In the genomic region with DNA sequence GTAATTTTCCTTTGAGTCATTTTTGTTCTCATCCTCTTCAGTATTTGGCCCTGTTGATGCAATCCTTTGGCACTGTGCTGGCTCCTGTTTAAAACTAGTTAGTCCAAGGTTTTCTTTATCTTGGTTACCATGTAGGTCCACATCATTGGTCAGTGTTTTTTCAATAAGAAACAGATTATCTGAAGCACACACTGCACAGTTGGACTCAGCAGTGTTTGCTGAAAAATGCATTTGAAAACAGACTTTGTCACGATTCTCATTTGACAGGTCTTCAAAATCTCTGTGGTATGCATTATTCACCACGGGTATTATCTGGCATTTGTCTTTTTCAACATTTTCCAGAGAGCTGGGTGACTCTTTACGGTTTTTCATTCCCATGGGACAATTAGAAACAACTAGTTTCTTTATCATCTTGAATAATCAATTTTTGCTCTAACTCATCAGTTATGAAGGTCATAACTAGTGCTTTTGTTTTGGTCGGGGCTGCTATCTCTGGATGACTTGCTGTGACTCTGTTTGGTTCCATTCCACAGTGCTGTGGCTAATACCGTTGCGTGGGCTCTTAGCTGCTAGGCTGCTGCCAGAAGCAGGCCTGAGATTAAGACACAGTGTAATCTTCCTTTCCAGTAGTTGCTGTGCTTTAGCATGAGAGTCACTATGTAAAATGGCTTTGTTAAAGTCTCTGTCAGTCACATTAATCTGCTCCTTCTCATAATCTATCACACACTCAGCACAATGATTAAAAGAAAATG, we compare ENCODE assay signal across 1 cellular context.
TF ChIP-seq lines count a peak whose summit lies in the region.

No MANE protein-coding gene starts in this region.

TF ChIP-seq in H1, 55 proteins besides CTCF, POLR2A, EP300 and RAD21 (continued from another document):
- TF ChIP-seq HDAC6 (IDR thresholded peaks at IDR 0.05; ENCODE audit: low read depth, low read length) (no peak), MAFK (IDR thresholded peaks at IDR 0.05; ENCODE audit: low read depth, low read length) (no peak)
- TF ChIP-seq, protein P1, sequence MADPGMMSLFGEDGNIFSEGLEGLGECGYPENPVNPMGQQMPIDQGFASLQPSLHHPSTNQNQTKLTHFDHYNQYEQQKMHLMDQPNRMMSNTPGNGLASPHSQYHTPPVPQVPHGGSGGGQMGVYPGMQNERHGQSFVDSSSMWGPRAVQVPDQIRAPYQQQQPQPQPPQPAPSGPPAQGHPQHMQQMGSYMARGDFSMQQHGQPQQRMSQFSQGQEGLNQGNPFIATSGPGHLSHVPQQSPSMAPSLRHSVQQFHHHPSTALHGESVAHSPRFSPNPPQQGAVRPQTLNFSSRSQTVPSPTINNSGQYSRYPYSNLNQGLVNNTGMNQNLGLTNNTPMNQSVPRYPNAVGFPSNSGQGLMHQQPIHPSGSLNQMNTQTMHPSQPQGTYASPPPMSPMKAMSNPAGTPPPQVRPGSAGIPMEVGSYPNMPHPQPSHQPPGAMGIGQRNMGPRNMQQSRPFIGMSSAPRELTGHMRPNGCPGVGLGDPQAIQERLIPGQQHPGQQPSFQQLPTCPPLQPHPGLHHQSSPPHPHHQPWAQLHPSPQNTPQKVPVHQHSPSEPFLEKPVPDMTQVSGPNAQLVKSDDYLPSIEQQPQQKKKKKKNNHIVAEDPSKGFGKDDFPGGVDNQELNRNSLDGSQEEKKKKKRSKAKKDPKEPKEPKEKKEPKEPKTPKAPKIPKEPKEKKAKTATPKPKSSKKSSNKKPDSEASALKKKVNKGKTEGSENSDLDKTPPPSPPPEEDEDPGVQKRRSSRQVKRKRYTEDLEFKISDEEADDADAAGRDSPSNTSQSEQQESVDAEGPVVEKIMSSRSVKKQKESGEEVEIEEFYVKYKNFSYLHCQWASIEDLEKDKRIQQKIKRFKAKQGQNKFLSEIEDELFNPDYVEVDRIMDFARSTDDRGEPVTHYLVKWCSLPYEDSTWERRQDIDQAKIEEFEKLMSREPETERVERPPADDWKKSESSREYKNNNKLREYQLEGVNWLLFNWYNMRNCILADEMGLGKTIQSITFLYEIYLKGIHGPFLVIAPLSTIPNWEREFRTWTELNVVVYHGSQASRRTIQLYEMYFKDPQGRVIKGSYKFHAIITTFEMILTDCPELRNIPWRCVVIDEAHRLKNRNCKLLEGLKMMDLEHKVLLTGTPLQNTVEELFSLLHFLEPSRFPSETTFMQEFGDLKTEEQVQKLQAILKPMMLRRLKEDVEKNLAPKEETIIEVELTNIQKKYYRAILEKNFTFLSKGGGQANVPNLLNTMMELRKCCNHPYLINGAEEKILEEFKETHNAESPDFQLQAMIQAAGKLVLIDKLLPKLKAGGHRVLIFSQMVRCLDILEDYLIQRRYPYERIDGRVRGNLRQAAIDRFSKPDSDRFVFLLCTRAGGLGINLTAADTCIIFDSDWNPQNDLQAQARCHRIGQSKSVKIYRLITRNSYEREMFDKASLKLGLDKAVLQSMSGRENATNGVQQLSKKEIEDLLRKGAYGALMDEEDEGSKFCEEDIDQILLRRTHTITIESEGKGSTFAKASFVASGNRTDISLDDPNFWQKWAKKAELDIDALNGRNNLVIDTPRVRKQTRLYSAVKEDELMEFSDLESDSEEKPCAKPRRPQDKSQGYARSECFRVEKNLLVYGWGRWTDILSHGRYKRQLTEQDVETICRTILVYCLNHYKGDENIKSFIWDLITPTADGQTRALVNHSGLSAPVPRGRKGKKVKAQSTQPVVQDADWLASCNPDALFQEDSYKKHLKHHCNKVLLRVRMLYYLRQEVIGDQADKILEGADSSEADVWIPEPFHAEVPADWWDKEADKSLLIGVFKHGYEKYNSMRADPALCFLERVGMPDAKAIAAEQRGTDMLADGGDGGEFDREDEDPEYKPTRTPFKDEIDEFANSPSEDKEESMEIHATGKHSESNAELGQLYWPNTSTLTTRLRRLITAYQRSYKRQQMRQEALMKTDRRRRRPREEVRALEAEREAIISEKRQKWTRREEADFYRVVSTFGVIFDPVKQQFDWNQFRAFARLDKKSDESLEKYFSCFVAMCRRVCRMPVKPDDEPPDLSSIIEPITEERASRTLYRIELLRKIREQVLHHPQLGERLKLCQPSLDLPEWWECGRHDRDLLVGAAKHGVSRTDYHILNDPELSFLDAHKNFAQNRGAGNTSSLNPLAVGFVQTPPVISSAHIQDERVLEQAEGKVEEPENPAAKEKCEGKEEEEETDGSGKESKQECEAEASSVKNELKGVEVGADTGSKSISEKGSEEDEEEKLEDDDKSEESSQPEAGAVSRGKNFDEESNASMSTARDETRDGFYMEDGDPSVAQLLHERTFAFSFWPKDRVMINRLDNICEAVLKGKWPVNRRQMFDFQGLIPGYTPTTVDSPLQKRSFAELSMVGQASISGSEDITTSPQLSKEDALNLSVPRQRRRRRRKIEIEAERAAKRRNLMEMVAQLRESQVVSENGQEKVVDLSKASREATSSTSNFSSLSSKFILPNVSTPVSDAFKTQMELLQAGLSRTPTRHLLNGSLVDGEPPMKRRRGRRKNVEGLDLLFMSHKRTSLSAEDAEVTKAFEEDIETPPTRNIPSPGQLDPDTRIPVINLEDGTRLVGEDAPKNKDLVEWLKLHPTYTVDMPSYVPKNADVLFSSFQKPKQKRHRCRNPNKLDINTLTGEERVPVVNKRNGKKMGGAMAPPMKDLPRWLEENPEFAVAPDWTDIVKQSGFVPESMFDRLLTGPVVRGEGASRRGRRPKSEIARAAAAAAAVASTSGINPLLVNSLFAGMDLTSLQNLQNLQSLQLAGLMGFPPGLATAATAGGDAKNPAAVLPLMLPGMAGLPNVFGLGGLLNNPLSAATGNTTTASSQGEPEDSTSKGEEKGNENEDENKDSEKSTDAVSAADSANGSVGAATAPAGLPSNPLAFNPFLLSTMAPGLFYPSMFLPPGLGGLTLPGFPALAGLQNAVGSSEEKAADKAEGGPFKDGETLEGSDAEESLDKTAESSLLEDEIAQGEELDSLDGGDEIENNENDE (IDR thresholded peaks at IDR 0.05; ENCODE audit: insufficient replicate concordance, low read length) = no peak
TF ChIP-seq in H1: peak in this region for 0.
